ENCODE assay signal across 1 cellular context in genomic region chr1:116176306-116176789, GRCh38.
TF ChIP-seq lines count a peak whose summit lies in the region.

No MANE protein-coding gene starts in this region.

TF ChIP-seq in HepG2, 621 proteins besides CTCF, POLR2A, EP300 and RAD21 (continued from another document and continues in another):
- TF ChIP-seq ZNF687 (CRISPR knock-in tag; IDR thresholded peaks at IDR 0.05) (peak; percentile 58), ZNF543 (CRISPR knock-in tag; IDR thresholded peaks at IDR 0.05) (no peak), MED8 (CRISPR knock-in tag; IDR thresholded peaks at IDR 0.05; ENCODE audit: insufficient replicate concordance) (no peak), ZBTB10 (CRISPR knock-in tag; IDR thresholded peaks at IDR 0.05; ENCODE audit: borderline replicate concordance) (peak; percentile 91), CREM (IDR thresholded peaks at IDR 0.05) (peak; percentile 48; the same call in 1 of the 2 replicates), CREM (CRISPR knock-in tag; IDR thresholded peaks at IDR 0.05) (no peak), MED1 (CRISPR knock-in tag; IDR thresholded peaks at IDR 0.05) (peak; percentile 93), ZNF672 (CRISPR knock-in tag; IDR thresholded peaks at IDR 0.05) (no peak), NFE2 (CRISPR knock-in tag; IDR thresholded peaks at IDR 0.05) (no peak), SKIL (CRISPR knock-in tag; IDR thresholded peaks at IDR 0.05; ENCODE audit: borderline replicate concordance) (peak; percentile 40; the same call in 1 of the 2 replicates), ZNF446 (CRISPR knock-in tag; IDR thresholded peaks at IDR 0.05) (no peak), GATAD2A (CRISPR knock-in tag; IDR thresholded peaks at IDR 0.05) (peak; percentile 56), HDAC2 (CRISPR knock-in tag; IDR thresholded peaks at IDR 0.05) (peak; percentile 75), GTF2F1 (IDR thresholded peaks at IDR 0.05; ENCODE audit: low read length) (no peak), PPARG (CRISPR knock-in tag; conservative IDR thresholded peaks at IDR 0.05) (peak; percentile 49; the same call in 1 of the 2 replicates), MLLT10 (CRISPR knock-in tag; IDR thresholded peaks at IDR 0.05) (no peak), ZNF749 (CRISPR knock-in tag; IDR thresholded peaks at IDR 0.05; ENCODE audit: borderline replicate concordance) (0 out of 2 replicates have a peak, but pooled peaks have one; percentile 24), MEIS2 (CRISPR knock-in tag; IDR thresholded peaks at IDR 0.05) (0 out of 2 replicates have a peak, but pooled peaks have one; percentile 48), MEF2D (CRISPR knock-in tag; IDR thresholded peaks at IDR 0.05) (peak; percentile 44; the same call in 1 of the 2 replicates), ZFP91 (CRISPR knock-in tag; IDR thresholded peaks at IDR 0.05; ENCODE audit: borderline replicate concordance) (no peak; the same call in 1 of the 2 replicates), SOX6 (IDR thresholded peaks at IDR 0.05) (no peak), SOX6 (CRISPR knock-in tag; IDR thresholded peaks at IDR 0.05) (peak; percentile 94), MAFF (IDR thresholded peaks at IDR 0.05; ENCODE audit: low read depth, low read length) (no peak), ZNF441 (CRISPR knock-in tag; IDR thresholded peaks at IDR 0.05; ENCODE audit: borderline replicate concordance) (no peak), ZNF614 (CRISPR knock-in tag; IDR thresholded peaks at IDR 0.05; ENCODE audit: borderline replicate concordance) (0 out of 2 replicates have a peak, but pooled peaks have one; percentile 13), NCOA2 (CRISPR knock-in tag; IDR thresholded peaks at IDR 0.05) (peak; percentile 94), FOSL2 (CRISPR knock-in tag; IDR thresholded peaks at IDR 0.05) (peak; percentile 45), HDAC1 (CRISPR knock-in tag; IDR thresholded peaks at IDR 0.05) (peak; percentile 33; the same call in 1 of the 2 replicates), RARA (CRISPR knock-in tag; IDR thresholded peaks at IDR 0.05) (peak; percentile 90), HNF4A (CRISPR knock-in tag; IDR thresholded peaks at IDR 0.05) (peak; percentile 85), ZNF136 (CRISPR knock-in tag; IDR thresholded peaks at IDR 0.05; ENCODE audit: low read depth) (no peak), PATZ1 (CRISPR knock-in tag; IDR thresholded peaks at IDR 0.05) (0 out of 2 replicates have a peak, but pooled peaks have one; percentile 13), ZNF510 (CRISPR knock-in tag; IDR thresholded peaks at IDR 0.05; ENCODE audit: low read depth) (no peak)
- TF ChIP-seq, protein P1, sequence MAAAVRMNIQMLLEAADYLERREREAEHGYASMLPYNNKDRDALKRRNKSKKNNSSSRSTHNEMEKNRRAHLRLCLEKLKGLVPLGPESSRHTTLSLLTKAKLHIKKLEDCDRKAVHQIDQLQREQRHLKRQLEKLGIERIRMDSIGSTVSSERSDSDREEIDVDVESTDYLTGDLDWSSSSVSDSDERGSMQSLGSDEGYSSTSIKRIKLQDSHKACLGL (CRISPR knock-in tag; IDR thresholded peaks at IDR 0.05), result no peak
- TF ChIP-seq, protein P2, sequence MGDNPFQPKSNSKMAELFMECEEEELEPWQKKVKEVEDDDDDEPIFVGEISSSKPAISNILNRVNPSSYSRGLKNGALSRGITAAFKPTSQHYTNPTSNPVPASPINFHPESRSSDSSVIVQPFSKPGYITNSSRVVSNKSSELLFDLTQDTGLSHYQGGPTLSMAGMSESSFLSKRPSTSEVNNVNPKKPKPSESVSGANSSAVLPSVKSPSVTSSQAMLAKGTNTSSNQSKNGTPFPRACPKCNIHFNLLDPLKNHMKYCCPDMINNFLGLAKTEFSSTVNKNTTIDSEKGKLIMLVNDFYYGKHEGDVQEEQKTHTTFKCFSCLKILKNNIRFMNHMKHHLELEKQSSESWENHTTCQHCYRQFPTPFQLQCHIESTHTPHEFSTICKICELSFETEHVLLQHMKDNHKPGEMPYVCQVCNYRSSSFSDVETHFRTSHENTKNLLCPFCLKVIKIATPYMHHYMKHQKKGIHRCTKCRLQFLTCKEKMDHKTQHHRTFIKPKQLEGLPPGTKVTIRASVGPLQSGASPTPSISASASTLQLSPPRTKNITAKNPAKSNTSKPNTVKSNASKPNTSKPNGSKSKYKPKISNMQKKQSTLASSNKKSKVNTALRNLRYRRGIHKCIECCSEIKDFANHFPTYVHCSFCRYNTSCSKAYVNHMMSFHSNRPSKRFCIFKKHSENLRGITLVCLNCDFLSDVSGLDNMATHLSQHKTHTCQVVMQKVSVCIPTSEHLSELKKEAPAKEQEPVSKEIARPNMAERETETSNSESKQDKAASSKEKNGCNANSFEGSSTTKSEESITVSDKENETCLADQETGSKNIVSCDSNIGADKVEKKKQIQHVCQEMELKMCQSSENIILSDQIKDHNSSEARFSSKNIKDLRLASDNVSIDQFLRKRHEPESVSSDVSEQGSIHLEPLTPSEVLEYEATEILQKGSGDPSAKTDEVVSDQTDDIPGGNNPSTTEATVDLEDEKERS (CRISPR knock-in tag; IDR thresholded peaks at IDR 0.05), result peak; percentile 57; the same call in 1 of the 2 replicates
- TF ChIP-seq, protein P3, sequence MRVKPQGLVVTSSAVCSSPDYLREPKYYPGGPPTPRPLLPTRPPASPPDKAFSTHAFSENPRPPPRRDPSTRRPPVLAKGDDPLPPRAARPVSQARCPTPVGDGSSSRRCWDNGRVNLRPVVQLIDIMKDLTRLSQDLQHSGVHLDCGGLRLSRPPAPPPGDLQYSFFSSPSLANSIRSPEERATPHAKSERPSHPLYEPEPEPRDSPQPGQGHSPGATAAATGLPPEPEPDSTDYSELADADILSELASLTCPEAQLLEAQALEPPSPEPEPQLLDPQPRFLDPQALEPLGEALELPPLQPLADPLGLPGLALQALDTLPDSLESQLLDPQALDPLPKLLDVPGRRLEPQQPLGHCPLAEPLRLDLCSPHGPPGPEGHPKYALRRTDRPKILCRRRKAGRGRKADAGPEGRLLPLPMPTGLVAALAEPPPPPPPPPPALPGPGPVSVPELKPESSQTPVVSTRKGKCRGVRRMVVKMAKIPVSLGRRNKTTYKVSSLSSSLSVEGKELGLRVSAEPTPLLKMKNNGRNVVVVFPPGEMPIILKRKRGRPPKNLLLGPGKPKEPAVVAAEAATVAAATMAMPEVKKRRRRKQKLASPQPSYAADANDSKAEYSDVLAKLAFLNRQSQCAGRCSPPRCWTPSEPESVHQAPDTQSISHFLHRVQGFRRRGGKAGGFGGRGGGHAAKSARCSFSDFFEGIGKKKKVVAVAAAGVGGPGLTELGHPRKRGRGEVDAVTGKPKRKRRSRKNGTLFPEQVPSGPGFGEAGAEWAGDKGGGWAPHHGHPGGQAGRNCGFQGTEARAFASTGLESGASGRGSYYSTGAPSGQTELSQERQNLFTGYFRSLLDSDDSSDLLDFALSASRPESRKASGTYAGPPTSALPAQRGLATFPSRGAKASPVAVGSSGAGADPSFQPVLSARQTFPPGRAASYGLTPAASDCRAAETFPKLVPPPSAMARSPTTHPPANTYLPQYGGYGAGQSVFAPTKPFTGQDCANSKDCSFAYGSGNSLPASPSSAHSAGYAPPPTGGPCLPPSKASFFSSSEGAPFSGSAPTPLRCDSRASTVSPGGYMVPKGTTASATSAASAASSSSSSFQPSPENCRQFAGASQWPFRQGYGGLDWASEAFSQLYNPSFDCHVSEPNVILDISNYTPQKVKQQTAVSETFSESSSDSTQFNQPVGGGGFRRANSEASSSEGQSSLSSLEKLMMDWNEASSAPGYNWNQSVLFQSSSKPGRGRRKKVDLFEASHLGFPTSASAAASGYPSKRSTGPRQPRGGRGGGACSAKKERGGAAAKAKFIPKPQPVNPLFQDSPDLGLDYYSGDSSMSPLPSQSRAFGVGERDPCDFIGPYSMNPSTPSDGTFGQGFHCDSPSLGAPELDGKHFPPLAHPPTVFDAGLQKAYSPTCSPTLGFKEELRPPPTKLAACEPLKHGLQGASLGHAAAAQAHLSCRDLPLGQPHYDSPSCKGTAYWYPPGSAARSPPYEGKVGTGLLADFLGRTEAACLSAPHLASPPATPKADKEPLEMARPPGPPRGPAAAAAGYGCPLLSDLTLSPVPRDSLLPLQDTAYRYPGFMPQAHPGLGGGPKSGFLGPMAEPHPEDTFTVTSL (CRISPR knock-in tag; IDR thresholded peaks at IDR 0.05; ENCODE audit: borderline replicate concordance), result peak; percentile 85; the same call in 1 of the 2 replicates
- TF ChIP-seq, protein P4, sequence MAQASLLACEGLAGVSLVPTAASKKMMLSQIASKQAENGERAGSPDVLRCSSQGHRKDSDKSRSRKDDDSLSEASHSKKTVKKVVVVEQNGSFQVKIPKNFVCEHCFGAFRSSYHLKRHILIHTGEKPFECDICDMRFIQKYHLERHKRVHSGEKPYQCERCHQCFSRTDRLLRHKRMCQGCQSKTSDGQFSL (CRISPR knock-in tag; IDR thresholded peaks at IDR 0.05), result no peak
